ENCODE assay signal across 24 cellular contexts in the genomic region with DNA sequence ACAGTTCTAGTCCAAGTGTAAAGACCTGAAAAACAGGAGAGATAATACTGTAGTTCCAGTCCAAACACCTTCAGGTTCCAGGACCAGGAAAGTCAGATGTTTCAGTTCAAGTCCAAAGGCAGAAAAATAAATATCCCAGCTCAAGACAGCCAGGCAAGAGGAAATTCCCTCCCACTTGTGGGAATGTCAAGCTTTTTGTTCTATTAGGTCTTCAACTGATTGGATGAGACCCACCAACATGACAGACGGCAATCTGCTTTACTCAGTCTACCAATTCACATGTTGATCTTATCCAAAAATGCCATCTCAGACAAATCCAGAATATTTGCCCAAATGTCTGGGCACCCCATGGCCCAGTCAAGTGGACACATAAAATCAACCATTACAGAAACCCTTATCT. TPM values are rescaled to one million over a fixed set of nuclear protein-coding genes. Genes with fewer than 3 reads are reported as not detected.
A peak's percentile ranks its signal among the peaks of the same experiment; 100 is the strongest.
DNase-seq lines count a peak whose midpoint lies in the region; ATAC-seq, FAIRE-seq and TF ChIP-seq lines count a peak whose summit lies in the region.
"Had no signal": no experiment of that assay in that cellular context is flagged by ENCODE, and none has a peak within 500 bp of the region (broad histone marks: within the 10 kb centered on the region; RNA-seq: fewer than 3 reads in every experiment).

No MANE protein-coding gene starts in this region.

- no peak for TF ChIP-seq CTCF in HEK293 (tag by site-specific recombination; IDR thresholded peaks at IDR 0.05)
- TF ChIP-seq CTCF in HFFc6 (IDR thresholded peaks at IDR 0.05): no peak
- no peak for TF ChIP-seq CTCF in K562 (IDR thresholded peaks at IDR 0.05 in 2 of 3, conservative IDR thresholded peaks at IDR 0.05 in 1 of 3; ENCODE audit: insufficient read depth in 2 of 3, low read depth in 1 of 3, low read length in 3 of 3)
- TF ChIP-seq CTCF in keratinocyte (optimal IDR thresholded peaks at IDR 0.05 in 1 of 3, IDR thresholded peaks at IDR 0.05 in 1 of 3, conservative IDR thresholded peaks at IDR 0.05 in 1 of 3; ENCODE audit: extremely low read depth in 1 of 3, insufficient read depth in 2 of 3, low read length in 3 of 3): no peak
- no peak for TF ChIP-seq CTCF in GM13976 (IDR thresholded peaks at IDR 0.05; ENCODE audit: borderline replicate concordance, control extremely low read depth, extremely low read depth, insufficient read depth, missing control alignments)

- dilution Hi-C loops in keratinocyte (cut with MboI; ENCODE audit: extremely low pct_ligation_motif_present, low sequenced_read_pairs): no loop called here

- H3K27me3 ChIP-seq in K562 (ENCODE audit: control insufficient read depth in 2 of 2, insufficient read depth in 2 of 2, low read length in 2 of 2): no peaks in the 10 kb centered on the region
- no peaks in the 10 kb centered on the region for H3K27me3 ChIP-seq in keratinocyte (ENCODE audit: control insufficient read depth, extremely low read depth, insufficient read depth, low read length)
- H3K27me3 ChIP-seq: BE2C, BLaER1 had no signal

- no peak for TF ChIP-seq POLR2A in K562 (conservative IDR thresholded peaks at IDR 0.05)

- TF ChIP-seq RAD21 in K562 (CRISPR knock-in tag; conservative IDR thresholded peaks at IDR 0.05 in 1 of 2, IDR thresholded peaks at IDR 0.05 in 1 of 2): no peak

- no peaks in the 10 kb centered on the region for H3K9me3 ChIP-seq in HEK293 (ENCODE audit: control insufficient read depth, insufficient read depth, low read depth, low read length)
- H3K9me3 ChIP-seq in K562 (replicated peaks; ENCODE audit: control insufficient read depth, insufficient read depth, low read depth, low read length): no peaks in the 10 kb centered on the region; the same call in 1 of the 2 replicates
- peaks cover 2% of the 10 kb centered on the region for H3K9me3 ChIP-seq in keratinocyte (ENCODE audit: control insufficient read depth, low read depth, low read length)
- H3K9me3 ChIP-seq: BE2C, BLaER1, Caco-2 had no signal

- in situ Hi-C loops in K562 (cut with MboI): no loop called here
- in situ Hi-C loops in GM13976 (cut with MboI; ENCODE audit: low sequenced_read_pairs, unreplicated experiment): no loop called here

- BruUV-seq in K562 (replicated peaks; lab: Mats Ljungman, UMichigan): no TSS peak

- no peak overlapping the region for H3K4me3 Mint-ChIP-seq in HFFc6
- H3K4me3 Mint-ChIP-seq: CD4-positive, alpha-beta T cell; CD8-positive, alpha-beta T cell had no signal

- peaks cover 30% of the 10 kb centered on the region for H3K4me1 Mint-ChIP-seq in HFFc6 (ENCODE audit: low read depth)

- WGBS in K562 (ENCODE audit: insufficient coverage, low coverage, missing lambda C conversion rate): 0% methylated on average over 1 of the region's 1 CpG

- no peak overlapping the region for H2AFZ ChIP-seq in K562 (ENCODE audit: low read depth, low read length)
- H2AFZ ChIP-seq in keratinocyte (ENCODE audit: control insufficient read depth, low read length): peak overlapping the region; percentile 58

- DNase-seq in HFFc6: no peak
- DNase-seq in K562 (ENCODE audit: extremely low read depth in 1 of 4, low spot score in 3 of 4): no peak
- DNase-seq in keratinocyte (ENCODE audit: low read depth, low spot score): no peak
- no peak for DNase-seq in GM13976 (ENCODE audit: low spot score)
- DNase-seq in C1 segment of cervical spinal cord (lab: John Stamatoyannopoulos, UW): no peak
- DNase-seq in amniotic stem cell (lab: John Stamatoyannopoulos, UW): no peak
- DNase-seq: 8988T; ACHN; BE2C; Caco-2; Calu3; CD4-positive, alpha-beta T cell; CD8-positive, alpha-beta T cell; DMS79 treated with DMSO at 0.1 percent for 48 hours; GF-D8 had no signal

- CTCF ChIA-PET in HEK293 (lab: Yijun Ruan, JAX) (no interaction called here), K562 (lab: Yijun Ruan, JAX; ENCODE audit: low intra/inter-chr PET ratio) (no interaction called here)

- POLR2A ChIA-PET in HEK293 (lab: Yijun Ruan, JAX) (no interaction called here), K562 (lab: Yijun Ruan, JAX) (no interaction called here)

- peaks cover 21% of the 10 kb centered on the region for H3K36me3 Mint-ChIP-seq in HFFc6 (ENCODE audit: low read depth)
- H3K36me3 Mint-ChIP-seq: CD8-positive, alpha-beta T cell had no signal

- H3K36me3 ChIP-seq in HEK293 (ENCODE audit: control insufficient read depth in 2 of 2, insufficient read depth in 1 of 2, low read length in 2 of 2): no peaks in the 10 kb centered on the region
- H3K36me3 ChIP-seq in K562 (ENCODE audit: control insufficient read depth, insufficient read depth, low read length): no peaks in the 10 kb centered on the region
- no peaks in the 10 kb centered on the region for H3K36me3 ChIP-seq in keratinocyte (ENCODE audit: control insufficient read depth in 2 of 2, extremely low read depth in 1 of 2, insufficient read depth in 2 of 2, low read length in 2 of 2)
- H3K36me3 ChIP-seq: BE2C, BLaER1 had no signal

- H4K20me1 ChIP-seq in K562 (replicated peaks; ENCODE audit: control insufficient read depth, insufficient read depth, low read length) (no peaks in the 10 kb centered on the region), keratinocyte (ENCODE audit: control insufficient read depth, extremely low read depth, insufficient read depth, low read length) (no peaks in the 10 kb centered on the region)
- H4K20me1 ChIP-seq: BLaER1 had no signal

- intact Hi-C loops in K562 (cut with micrococcal nuclease): no loop called here

- no peak overlapping the region for H3K27ac ChIP-seq in HEK293 (ENCODE audit: extremely low read depth, low read depth, low read length)
- H3K27ac ChIP-seq in K562 (ENCODE audit: extremely low read depth, low read depth, low read length): no peak overlapping the region
- H3K27ac ChIP-seq in keratinocyte (ENCODE audit: control insufficient read depth, insufficient read depth, low read length): no peak overlapping the region
- H3K27ac ChIP-seq: BLaER1, C4-2B had no signal

- no peaks in the 10 kb centered on the region for H3K9me1 ChIP-seq in K562 (ENCODE audit: control insufficient read depth, insufficient read depth, low read length)
- H3K9me1 ChIP-seq in keratinocyte (ENCODE audit: control insufficient read depth, extremely low read depth, insufficient read depth, low read length): no peaks in the 10 kb centered on the region

- FAIRE-seq in K562 (lab: Jason Lieb, UNC) (no peak), keratinocyte (lab: Jason Lieb, UNC) (peak; percentile 34)
- FAIRE-seq: A204.1, D721Med, G401.6, GM12891, GM18507 had no signal

- H3K9me3 Mint-ChIP-seq in HFFc6: peaks cover 14% of the 10 kb centered on the region

- peaks cover 19% of the 10 kb centered on the region; the same call in 1 of the 2 replicates for H3K4me1 ChIP-seq in HEK293 (ENCODE audit: control insufficient read depth, insufficient read depth, low read length)
- H3K4me1 ChIP-seq in K562 (replicated peaks in 1 of 2; ENCODE audit: control insufficient read depth in 2 of 2, insufficient read depth in 2 of 2, low read length in 2 of 2): no peaks in the 10 kb centered on the region
- H3K4me1 ChIP-seq in keratinocyte (ENCODE audit: control insufficient read depth, extremely low read depth, insufficient read depth, low read length): peaks cover 7% of the 10 kb centered on the region
- H3K4me1 ChIP-seq: BE2C, BLaER1, Caco-2 had no signal

- H3K4me3 ChIP-seq in HEK293 (ENCODE audit: low read depth, low read length) (no peak overlapping the region), K562 (no peak overlapping the region), keratinocyte (ENCODE audit: control insufficient read depth in 2 of 3, extremely low read depth in 1 of 3, insufficient read depth in 2 of 3, low read depth in 1 of 3, low read length in 3 of 3) (no peak overlapping the region)
- H3K4me3 ChIP-seq: BLaER1 had no signal

- H3K27ac Mint-ChIP-seq in HFFc6: peak overlapping the region; percentile 40; the same call in 1 of the 2 replicates
- H3K27ac Mint-ChIP-seq: CD4-positive, alpha-beta T cell; CD8-positive, alpha-beta T cell had no signal

- H3K27me3 Mint-ChIP-seq in HFFc6 (ENCODE audit: insufficient read depth): no peaks in the 10 kb centered on the region; the same call in 1 of the 2 replicates
- H3K27me3 Mint-ChIP-seq: CD4-positive, alpha-beta T cell had no signal

- H3K79me2 ChIP-seq in K562 (ENCODE audit: control insufficient read depth, insufficient read depth, low read length): no peaks in the 10 kb centered on the region
- no peaks in the 10 kb centered on the region for H3K79me2 ChIP-seq in keratinocyte (ENCODE audit: control insufficient read depth, insufficient read depth, low read length)

- ATAC-seq in K562: no peak
- no peak for ATAC-seq in GM21619 (IDR thresholded peaks at IDR 0.05; ENCODE audit: unreplicated experiment)
- ATAC-seq: CD8-positive, alpha-beta T cell had no signal

- H3K4me2 ChIP-seq in K562 (ENCODE audit: insufficient read depth, low read length) (no peak overlapping the region), keratinocyte (ENCODE audit: control insufficient read depth, extremely low read depth, insufficient read depth, low read depth, low read length) (peak overlapping the region; percentile 13)
- H3K4me2 ChIP-seq: BLaER1 had no signal

- H3K9ac ChIP-seq in K562 (ENCODE audit: insufficient read depth in 1 of 2, low read depth in 2 of 2, low read length in 2 of 2) (no peak overlapping the region), keratinocyte (ENCODE audit: control insufficient read depth, extremely low read depth, insufficient read depth, low read length) (no peak overlapping the region)
- H3K9ac ChIP-seq: BLaER1 had no signal

- no peak for TF ChIP-seq EP300 in K562 (IDR thresholded peaks at IDR 0.05; ENCODE audit: low read length)

RNA-seq across cellular contexts. Expression of gene SEMA3D, which starts 33.1 kb away (rescaled TPM):
- 10 to 100 TPM; 16.5 to 23.7 (median 22.4) TPM for total RNA-seq in HFFc6 (2021; fragmentation: NEBNext Ultra II Directional; extraction: Animal tissue kit (Norgen Biotek cat#: 25700))
- total RNA-seq in K562 (2011; cell fraction: chromatin; rRNA removed; ENCODE audit: low replicate concordance): 0.32 TPM in 1 of 2 replicates, not detected in the other
- not detected in 2 replicates for total RNA-seq in K562 (2011; cell fraction: nucleolus; rRNA removed)
- total RNA-seq in K562 (2011; cell fraction: nucleoplasm; rRNA removed): not detected in 2 replicates
- not detected in 2 replicates for total RNA-seq in K562 (2014; rRNA removed)
- total RNA-seq in K562 (2014; rRNA removed; fragmentation: Illumina TruSeq; extraction: Trizol): 0.04 and 0.06 TPM in 2 replicates
- total RNA-seq in K562 (2015; rRNA removed; fragmentation: Illumina TruSeq; extraction: Trizol): 0.04 and 0.11 TPM in 2 replicates
- total RNA-seq in K562 (2021): 0.04 and 0.11 TPM in 2 replicates
- polyA plus RNA-seq in K562 (2011; rRNA removed): 0.10 TPM in 1 of 2 replicates, not detected in the other
- polyA plus RNA-seq in K562 (2011; cell fraction: cytosol; rRNA removed): 0.04 TPM in 1 of 2 replicates, not detected in the other
- 0.07 TPM in 1 of 2 replicates, not detected in the other for polyA plus RNA-seq in K562 (2011; cell fraction: nucleus; rRNA removed)
- 0.04 and 0.07 TPM in 2 replicates for polyA plus RNA-seq in K562 (2012)
- polyA plus RNA-seq in K562 (2014; fragmentation: Illumina TruSeq; extraction: Trizol): 0.01 and 0.03 TPM in 2 replicates
- under 1 TPM; 0.01 to 0.03 TPM for polyA plus RNA-seq in K562 (2014; fragmentation: Nextera tagmentation; extraction: Ambion mirVana)
- polyA plus RNA-seq in K562 (2014; rRNA removed): 0.05 TPM in 1 of 2 replicates, not detected in the other
- not detected in 2 replicates for polyA minus RNA-seq in K562 (2011; rRNA and poly(A)+ RNA removed)
- not detected in 2 replicates for polyA minus RNA-seq in K562 (2011; cell fraction: cytosol; rRNA and poly(A)+ RNA removed)
- polyA minus RNA-seq in K562 (2011; cell fraction: nucleus; rRNA and poly(A)+ RNA removed): not detected in 2 replicates
- polyA plus RNA-seq in keratinocyte: 2.8 to 6.7 TPM (median 5.2 TPM) in 3 replicates
- 0.05 TPM for polyA plus RNA-seq in keratinocyte (2011; ENCODE audit: low read depth)
- 0.99 and 2.4 TPM in 2 replicates for polyA plus RNA-seq in keratinocyte (2011; cell fraction: cytosol; rRNA removed)
- polyA plus RNA-seq in keratinocyte (2011; cell fraction: nucleus; rRNA removed): 2.8 and 3.1 TPM in 2 replicates
- 5.7 TPM in 1 of 2 replicates, not detected in the other for polyA plus RNA-seq in keratinocyte (2012; ENCODE audit: low replicate concordance)
- polyA minus RNA-seq in keratinocyte: 1.7 to 14.6 TPM (median 5.5 TPM) in 3 replicates
- 5.0 TPM for polyA minus RNA-seq in keratinocyte (2011; cell fraction: cytosol; rRNA and poly(A)+ RNA removed)
- 5.7 and 12.4 TPM in 2 replicates for polyA minus RNA-seq in keratinocyte (2011; cell fraction: nucleus; rRNA and poly(A)+ RNA removed)
- total RNA-seq: CD4-positive, alpha-beta T cell; CD8-positive, alpha-beta T cell had no signal

Comparison
In these comparisons a context has a peak if more than half of its experiments do, and no peak if none do; other contexts are left out.
1. RNA of gene SEMA3D, which starts 33.1 kb away (total RNA-seq): 16.5 to 23.7 TPM in HFFc6; 0.04 to 0.32 TPM in K562; every median in the first group is over 10 times any median in the second.